ENCODE assay signal across 2 cellular contexts in the genomic region with DNA sequence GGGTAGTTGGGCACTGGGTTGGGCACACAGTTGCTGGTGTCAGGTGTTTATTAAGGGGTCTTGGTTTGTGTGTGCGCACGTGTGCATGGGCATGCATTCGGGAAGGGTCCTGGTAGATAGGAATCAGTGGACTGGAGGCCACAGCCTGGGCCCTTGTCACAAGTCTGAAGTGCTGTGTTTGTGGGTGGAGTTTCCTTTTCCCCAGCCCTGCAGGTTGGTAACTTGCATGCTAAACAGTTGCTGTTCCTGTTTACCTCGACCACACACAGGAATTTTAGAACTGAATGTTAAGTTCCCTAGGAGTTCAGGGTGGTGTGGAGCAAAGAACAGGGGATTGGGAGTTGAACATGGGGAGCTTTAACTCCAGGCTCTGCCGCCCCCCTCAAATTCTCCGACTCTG.
TF ChIP-seq lines count a peak whose summit lies in the region.

No MANE protein-coding gene starts in this region.

TF ChIP-seq in SK-N-SH, 30 proteins besides CTCF, POLR2A, EP300 and RAD21 (continued from another document):
- TF ChIP-seq, protein P1, sequence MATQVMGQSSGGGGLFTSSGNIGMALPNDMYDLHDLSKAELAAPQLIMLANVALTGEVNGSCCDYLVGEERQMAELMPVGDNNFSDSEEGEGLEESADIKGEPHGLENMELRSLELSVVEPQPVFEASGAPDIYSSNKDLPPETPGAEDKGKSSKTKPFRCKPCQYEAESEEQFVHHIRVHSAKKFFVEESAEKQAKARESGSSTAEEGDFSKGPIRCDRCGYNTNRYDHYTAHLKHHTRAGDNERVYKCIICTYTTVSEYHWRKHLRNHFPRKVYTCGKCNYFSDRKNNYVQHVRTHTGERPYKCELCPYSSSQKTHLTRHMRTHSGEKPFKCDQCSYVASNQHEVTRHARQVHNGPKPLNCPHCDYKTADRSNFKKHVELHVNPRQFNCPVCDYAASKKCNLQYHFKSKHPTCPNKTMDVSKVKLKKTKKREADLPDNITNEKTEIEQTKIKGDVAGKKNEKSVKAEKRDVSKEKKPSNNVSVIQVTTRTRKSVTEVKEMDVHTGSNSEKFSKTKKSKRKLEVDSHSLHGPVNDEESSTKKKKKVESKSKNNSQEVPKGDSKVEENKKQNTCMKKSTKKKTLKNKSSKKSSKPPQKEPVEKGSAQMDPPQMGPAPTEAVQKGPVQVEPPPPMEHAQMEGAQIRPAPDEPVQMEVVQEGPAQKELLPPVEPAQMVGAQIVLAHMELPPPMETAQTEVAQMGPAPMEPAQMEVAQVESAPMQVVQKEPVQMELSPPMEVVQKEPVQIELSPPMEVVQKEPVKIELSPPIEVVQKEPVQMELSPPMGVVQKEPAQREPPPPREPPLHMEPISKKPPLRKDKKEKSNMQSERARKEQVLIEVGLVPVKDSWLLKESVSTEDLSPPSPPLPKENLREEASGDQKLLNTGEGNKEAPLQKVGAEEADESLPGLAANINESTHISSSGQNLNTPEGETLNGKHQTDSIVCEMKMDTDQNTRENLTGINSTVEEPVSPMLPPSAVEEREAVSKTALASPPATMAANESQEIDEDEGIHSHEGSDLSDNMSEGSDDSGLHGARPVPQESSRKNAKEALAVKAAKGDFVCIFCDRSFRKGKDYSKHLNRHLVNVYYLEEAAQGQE (IDR thresholded peaks at IDR 0.05; ENCODE audit: low read depth, low read length) = no peak
- TF ChIP-seq GABPA (IDR thresholded peaks at IDR 0.05; ENCODE audit: low read depth) (no peak), FOSL2 (IDR thresholded peaks at IDR 0.05; ENCODE audit: borderline replicate concordance, low read depth) (no peak), MEF2A (IDR thresholded peaks at IDR 0.05; ENCODE audit: borderline replicate concordance, low read depth) (no peak), RFX5 (IDR thresholded peaks at IDR 0.05; ENCODE audit: low read length) (no peak), JUND (IDR thresholded peaks at IDR 0.05) (no peak), SIN3A (IDR thresholded peaks at IDR 0.05; ENCODE audit: borderline replicate concordance, low read depth, low read length) (no peak), YY1 (IDR thresholded peaks at IDR 0.05; ENCODE audit: low read depth) (no peak), SMC3 (IDR thresholded peaks at IDR 0.05; ENCODE audit: low read depth, low read length) (no peak)
TF ChIP-seq in SK-N-SH: peak in this region for 0.

TF ChIP-seq in SK-N-SH treated with all-trans-retinoic acid at 6 μM for 48 hours, 23 proteins besides CTCF, POLR2A, EP300 and RAD21 (continued from another document):
- TF ChIP-seq ZFP30 (CRISPR knock-in tag; IDR thresholded peaks at IDR 0.05) = no peak
- TF ChIP-seq, protein P2, sequence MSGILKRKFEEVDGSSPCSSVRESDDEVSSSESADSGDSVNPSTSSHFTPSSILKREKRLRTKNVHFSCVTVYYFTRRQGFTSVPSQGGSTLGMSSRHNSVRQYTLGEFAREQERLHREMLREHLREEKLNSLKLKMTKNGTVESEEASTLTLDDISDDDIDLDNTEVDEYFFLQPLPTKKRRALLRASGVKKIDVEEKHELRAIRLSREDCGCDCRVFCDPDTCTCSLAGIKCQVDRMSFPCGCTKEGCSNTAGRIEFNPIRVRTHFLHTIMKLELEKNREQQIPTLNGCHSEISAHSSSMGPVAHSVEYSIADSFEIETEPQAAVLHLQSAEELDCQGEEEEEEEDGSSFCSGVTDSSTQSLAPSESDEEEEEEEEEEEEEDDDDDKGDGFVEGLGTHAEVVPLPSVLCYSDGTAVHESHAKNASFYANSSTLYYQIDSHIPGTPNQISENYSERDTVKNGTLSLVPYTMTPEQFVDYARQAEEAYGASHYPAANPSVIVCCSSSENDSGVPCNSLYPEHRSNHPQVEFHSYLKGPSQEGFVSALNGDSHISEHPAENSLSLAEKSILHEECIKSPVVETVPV (CRISPR knock-in tag; IDR thresholded peaks at IDR 0.05) = no peak
